ENCODE assay signal across 1 cellular context in the genomic region with DNA sequence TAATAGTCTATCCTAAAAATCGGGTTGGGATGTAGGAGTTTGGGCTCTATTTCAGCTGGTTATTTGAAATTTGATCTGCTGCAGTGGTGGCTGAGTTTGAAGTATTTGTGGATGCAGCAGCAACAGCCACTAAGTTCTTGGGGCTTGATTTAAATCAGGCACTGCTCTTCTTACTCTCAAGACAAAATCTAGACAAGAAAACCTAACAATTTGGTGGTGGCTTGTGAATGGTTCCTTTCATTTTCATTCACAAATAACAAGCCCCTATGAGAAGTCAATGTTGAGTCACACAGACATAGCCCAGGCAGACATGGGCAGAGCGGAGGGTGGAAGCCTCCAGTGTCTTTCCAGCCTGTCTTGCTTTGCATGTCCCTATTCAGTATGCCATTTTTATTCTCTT.
TF ChIP-seq lines count a peak whose summit lies in the region.

No MANE protein-coding gene starts in this region.

TF ChIP-seq in SK-N-SH, 30 proteins besides CTCF, POLR2A, EP300 and RAD21 (continued from another document):
- TF ChIP-seq USF2 (IDR thresholded peaks at IDR 0.05; ENCODE audit: borderline replicate concordance, low read depth, low read length) (no peak), NRF1 (IDR thresholded peaks at IDR 0.05; ENCODE audit: low read depth, low read length) (no peak), RCOR1 (IDR thresholded peaks at IDR 0.05; ENCODE audit: low read length) (no peak), POLR2AphosphoS5 (IDR thresholded peaks at IDR 0.05; ENCODE audit: low read depth, low read length) (no peak), GABPA (IDR thresholded peaks at IDR 0.05; ENCODE audit: low read depth) (no peak), RXRA (IDR thresholded peaks at IDR 0.05; ENCODE audit: borderline replicate concordance, low read depth) (no peak), EZH2phosphoT487 (IDR thresholded peaks at IDR 0.05; ENCODE audit: borderline replicate concordance, low read depth) (no peak)
- TF ChIP-seq, protein P1, sequence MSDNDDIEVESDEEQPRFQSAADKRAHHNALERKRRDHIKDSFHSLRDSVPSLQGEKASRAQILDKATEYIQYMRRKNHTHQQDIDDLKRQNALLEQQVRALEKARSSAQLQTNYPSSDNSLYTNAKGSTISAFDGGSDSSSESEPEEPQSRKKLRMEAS (IDR thresholded peaks at IDR 0.05; ENCODE audit: low read depth), result no peak
- TF ChIP-seq, protein P2, sequence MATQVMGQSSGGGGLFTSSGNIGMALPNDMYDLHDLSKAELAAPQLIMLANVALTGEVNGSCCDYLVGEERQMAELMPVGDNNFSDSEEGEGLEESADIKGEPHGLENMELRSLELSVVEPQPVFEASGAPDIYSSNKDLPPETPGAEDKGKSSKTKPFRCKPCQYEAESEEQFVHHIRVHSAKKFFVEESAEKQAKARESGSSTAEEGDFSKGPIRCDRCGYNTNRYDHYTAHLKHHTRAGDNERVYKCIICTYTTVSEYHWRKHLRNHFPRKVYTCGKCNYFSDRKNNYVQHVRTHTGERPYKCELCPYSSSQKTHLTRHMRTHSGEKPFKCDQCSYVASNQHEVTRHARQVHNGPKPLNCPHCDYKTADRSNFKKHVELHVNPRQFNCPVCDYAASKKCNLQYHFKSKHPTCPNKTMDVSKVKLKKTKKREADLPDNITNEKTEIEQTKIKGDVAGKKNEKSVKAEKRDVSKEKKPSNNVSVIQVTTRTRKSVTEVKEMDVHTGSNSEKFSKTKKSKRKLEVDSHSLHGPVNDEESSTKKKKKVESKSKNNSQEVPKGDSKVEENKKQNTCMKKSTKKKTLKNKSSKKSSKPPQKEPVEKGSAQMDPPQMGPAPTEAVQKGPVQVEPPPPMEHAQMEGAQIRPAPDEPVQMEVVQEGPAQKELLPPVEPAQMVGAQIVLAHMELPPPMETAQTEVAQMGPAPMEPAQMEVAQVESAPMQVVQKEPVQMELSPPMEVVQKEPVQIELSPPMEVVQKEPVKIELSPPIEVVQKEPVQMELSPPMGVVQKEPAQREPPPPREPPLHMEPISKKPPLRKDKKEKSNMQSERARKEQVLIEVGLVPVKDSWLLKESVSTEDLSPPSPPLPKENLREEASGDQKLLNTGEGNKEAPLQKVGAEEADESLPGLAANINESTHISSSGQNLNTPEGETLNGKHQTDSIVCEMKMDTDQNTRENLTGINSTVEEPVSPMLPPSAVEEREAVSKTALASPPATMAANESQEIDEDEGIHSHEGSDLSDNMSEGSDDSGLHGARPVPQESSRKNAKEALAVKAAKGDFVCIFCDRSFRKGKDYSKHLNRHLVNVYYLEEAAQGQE (IDR thresholded peaks at IDR 0.05; ENCODE audit: low read depth, low read length), result no peak
- TF ChIP-seq, protein P3, sequence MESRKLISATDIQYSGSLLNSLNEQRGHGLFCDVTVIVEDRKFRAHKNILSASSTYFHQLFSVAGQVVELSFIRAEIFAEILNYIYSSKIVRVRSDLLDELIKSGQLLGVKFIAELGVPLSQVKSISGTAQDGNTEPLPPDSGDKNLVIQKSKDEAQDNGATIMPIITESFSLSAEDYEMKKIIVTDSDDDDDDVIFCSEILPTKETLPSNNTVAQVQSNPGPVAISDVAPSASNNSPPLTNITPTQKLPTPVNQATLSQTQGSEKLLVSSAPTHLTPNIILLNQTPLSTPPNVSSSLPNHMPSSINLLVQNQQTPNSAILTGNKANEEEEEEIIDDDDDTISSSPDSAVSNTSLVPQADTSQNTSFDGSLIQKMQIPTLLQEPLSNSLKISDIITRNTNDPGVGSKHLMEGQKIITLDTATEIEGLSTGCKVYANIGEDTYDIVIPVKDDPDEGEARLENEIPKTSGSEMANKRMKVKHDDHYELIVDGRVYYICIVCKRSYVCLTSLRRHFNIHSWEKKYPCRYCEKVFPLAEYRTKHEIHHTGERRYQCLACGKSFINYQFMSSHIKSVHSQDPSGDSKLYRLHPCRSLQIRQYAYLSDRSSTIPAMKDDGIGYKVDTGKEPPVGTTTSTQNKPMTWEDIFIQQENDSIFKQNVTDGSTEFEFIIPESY (IDR thresholded peaks at IDR 0.05; ENCODE audit: borderline replicate concordance, low read depth), result no peak
